8 cellular contexts compared by ENCODE assay signal in genomic region chr11:65132238-65132987, GRCh38. TPM values are rescaled to one million over a fixed set of nuclear protein-coding genes. Genes with fewer than 3 reads are reported as not detected.
DNase-seq lines count a peak whose midpoint lies in the region; ATAC-seq and TF ChIP-seq lines count a peak whose summit lies in the region.

No MANE protein-coding gene starts in this region.

- TF ChIP-seq CTCF in breast epithelium (IDR thresholded peaks at IDR 0.05) (no peak), sigmoid colon (IDR thresholded peaks at IDR 0.05) (no peak), prostate gland (IDR thresholded peaks at IDR 0.05) (no peak), dorsolateral prefrontal cortex (IDR thresholded peaks at IDR 0.05 in 54 of 56, conservative IDR thresholded peaks at IDR 0.05 in 2 of 56; ENCODE audit: low read depth in 1 of 56, partially characterized antibody in 56 of 56) (no peak)

- H3K36me3 ChIP-seq in breast epithelium (peaks cover 34% of the 10 kb centered on the region), sigmoid colon (peaks cover 32 to 56% (median 50%) of the 10 kb centered on the region in 4 donors), prostate gland (peaks cover 21 to 34% of the 10 kb centered on the region in 2 donors)

- DNase-seq in breast epithelium (ENCODE audit: low spot score in 2 of 2) (no peak), sigmoid colon (peak; percentile 61), NCI-H69 (lab: John Stamatoyannopoulos, UW) (no peak), left ventricle myocardium superior (no peak), prostate gland (ENCODE audit: low spot score) (no peak), dorsolateral prefrontal cortex (no peak)

- ATAC-seq in GM18505 (IDR thresholded peaks at IDR 0.05; ENCODE audit: unreplicated experiment) (no peak), HG02798 (IDR thresholded peaks at IDR 0.05; ENCODE audit: poor library complexity, unreplicated experiment) (peak; percentile 33), left ventricle myocardium superior (no peak)

- peaks cover 6 to 26% of the 10 kb centered on the region in 2 donors for H3K4me1 ChIP-seq in breast epithelium
- H3K4me1 ChIP-seq in sigmoid colon: peaks cover 0 to 31% (median 25%) of the 10 kb centered on the region in 4 donors
- H3K4me1 ChIP-seq in prostate gland (replicated peaks): peaks cover 7% of the 10 kb centered on the region

- intact Hi-C loops in breast epithelium (cut with DNase I; ENCODE audit: low total_unique reads) (no loop called here), sigmoid colon (cut with DNase I) (loop anchor here (5.0 kb wide), 1 partner anchor 130 kb away; the partner anchor contains the start of gene POLA2), left ventricle myocardium superior (cut with micrococcal nuclease) (no loop called here), prostate gland (cut with DNase I) (no loop called here), dorsolateral prefrontal cortex (cut with DNase I) (loop anchor here in 1 of 2 donors (10.0 kb wide), 1 partner anchor 192 kb away; no protein-coding TSS in a partner anchor)

- TF ChIP-seq EP300 in sigmoid colon (IDR thresholded peaks at IDR 0.05): no peak

- TF ChIP-seq POLR2A in GM18505 (IDR thresholded peaks at IDR 0.05; ENCODE audit: borderline replicate concordance, extremely low read depth, insufficient read depth, insufficient read length) (peak; percentile 76), breast epithelium (IDR thresholded peaks at IDR 0.05) (no peak), sigmoid colon (IDR thresholded peaks at IDR 0.05) (no peak), prostate gland (IDR thresholded peaks at IDR 0.05) (no peak)

- peak overlapping the region; percentile 96 to 99 for H3K27ac ChIP-seq in breast epithelium
- peak overlapping the region in 2 of 4 donors; percentile 94 to 96 for H3K27ac ChIP-seq in sigmoid colon
- peak overlapping the region in 1 of 2 donors; percentile 98 for H3K27ac ChIP-seq in prostate gland
- peak overlapping the region in 6 of 59 donors; percentile 0 to 100 (median 98) for H3K27ac ChIP-seq in dorsolateral prefrontal cortex

- H3K9me3 ChIP-seq in breast epithelium (no peaks in the 10 kb centered on the region), sigmoid colon (no peaks in the 10 kb centered on the region), prostate gland (no peaks in the 10 kb centered on the region)

- 65 to 69% methylated on average over 10 of the region's 10 CpGs for WGBS in sigmoid colon, 2 donors
- WGBS in prostate gland: 73% methylated on average over 10 of the region's 10 CpGs

- no peaks in the 10 kb centered on the region for H3K27me3 ChIP-seq in breast epithelium
- no peaks in the 10 kb centered on the region for H3K27me3 ChIP-seq in sigmoid colon
- H3K27me3 ChIP-seq in prostate gland (replicated peaks; ENCODE audit: insufficient read depth): no peaks in the 10 kb centered on the region
- H3K27me3 ChIP-seq in dorsolateral prefrontal cortex: no peaks in the 10 kb centered on the region

- H3K4me3 ChIP-seq in breast epithelium (peak overlapping the region in 2 of 3 donors; percentile 88 to 93), sigmoid colon (peak overlapping the region in 1 of 4 donors; percentile 92), prostate gland (peak overlapping the region in 1 of 2 donors; percentile 55), dorsolateral prefrontal cortex (peak overlapping the region in 25 of 59 donors; percentile 72 to 100 (median 98))

RNA-seq across cellular contexts. Expression of gene SYVN1, which starts 1.9 kb away (rescaled TPM):
- 10 to 100 TPM; 25.8 to 31.7 (median 27.2) TPM for total RNA-seq in breast epithelium
- total RNA-seq in sigmoid colon: 10 to 100 TPM; 17.1 to 36.0 (median 24.3) TPM
- 10 to 100 TPM in 1 of 3 donors, 1 to 10 TPM in 2; 5.1 to 43.5 (median 7.2) TPM for polyA plus RNA-seq in sigmoid colon
- total RNA-seq in left ventricle myocardium superior: 38.6 TPM
- 100 to 1,000 TPM in 1 of 2 donors, 10 to 100 TPM in 1; 89.7 to 108 TPM for total RNA-seq in prostate gland
- total RNA-seq in dorsolateral prefrontal cortex: 10 to 100 TPM; 38.3 to 74.2 (median 53.2) TPM

RNA-seq across cellular contexts. Expression of gene MRPL49, which starts 10.3 kb away (rescaled TPM):
- 10 to 100 TPM; 66.2 to 92.6 (median 72.8) TPM for total RNA-seq in breast epithelium
- total RNA-seq in sigmoid colon: 100 to 1,000 TPM in 1 of 4 donors, 10 to 100 TPM in 3; 41.5 to 104 (median 72.4) TPM
- polyA plus RNA-seq in sigmoid colon: 10 to 100 TPM; 63.7 to 76.3 (median 69.8) TPM
- total RNA-seq in left ventricle myocardium superior: 33.7 TPM
- total RNA-seq in prostate gland: 100 to 1,000 TPM in 1 of 2 donors, 10 to 100 TPM in 1; 99.9 to 113 TPM
- 10 to 100 TPM; 25.1 to 58.7 (median 39.4) TPM for total RNA-seq in dorsolateral prefrontal cortex

RNA-seq across cellular contexts. Expression of gene FAU, which starts 10.5 kb away (rescaled TPM):
- total RNA-seq in breast epithelium: 1,000 to 10,000 TPM in 1 of 3 donors, 100 to 1,000 TPM in 2; 786 to 1,230 (median 855) TPM
- 1,000 to 10,000 TPM; 1,235 to 1,561 (median 1,347) TPM for total RNA-seq in sigmoid colon
- 1,000 to 10,000 TPM in 2 of 3 donors, 100 to 1,000 TPM in 1; 811 to 1,178 (median 1,151) TPM for polyA plus RNA-seq in sigmoid colon
- 724 TPM for total RNA-seq in left ventricle myocardium superior
- 100 to 1,000 TPM; 654 to 691 TPM for total RNA-seq in prostate gland
- 100 to 1,000 TPM; 297 to 519 (median 403) TPM for total RNA-seq in dorsolateral prefrontal cortex

RNA-seq across cellular contexts. Expression of gene ZNHIT2, which starts 14.9 kb away (rescaled TPM):
- total RNA-seq in breast epithelium (10 to 100 TPM; 14.6 to 23.3 (median 20.3) TPM), sigmoid colon (10 to 100 TPM; 13.6 to 16.3 (median 15.0) TPM), left ventricle myocardium superior (5.5 TPM), prostate gland (10 to 100 TPM; 32.7 to 37.8 TPM), dorsolateral prefrontal cortex (10 to 100 TPM in 20 of 120 experiments, 1 to 10 TPM in 100; 4.6 to 13.3 (median 8.5) TPM)
- polyA plus RNA-seq in sigmoid colon: 10 to 100 TPM in 1 of 3 donors, 1 to 10 TPM in 2; 8.3 to 12.7 (median 9.6) TPM

RNA-seq across cellular contexts. Expression of gene TM7SF2, which starts 20.7 kb away (rescaled TPM):
- 100 to 1,000 TPM in 1 of 3 donors, 10 to 100 TPM in 2; 38.8 to 189 (median 44.2) TPM for total RNA-seq in breast epithelium
- total RNA-seq in sigmoid colon: 10 to 100 TPM; 15.6 to 20.3 (median 17.5) TPM
- 10 to 100 TPM in 2 of 3 donors, 1 to 10 TPM in 1; 3.6 to 43.2 (median 10.2) TPM for polyA plus RNA-seq in sigmoid colon
- 112 TPM for total RNA-seq in left ventricle myocardium superior
- 100 to 1,000 TPM in 1 of 2 donors, 10 to 100 TPM in 1; 73.9 to 185 TPM for total RNA-seq in prostate gland
- total RNA-seq in dorsolateral prefrontal cortex: 10 to 100 TPM; 26.8 to 66.8 (median 45.6) TPM
